Comparison of ENCODE assay signal across 35 cellular contexts in genomic region chrX:88416965-88417364, GRCh38.
"Had no signal": no experiment of that assay in that cellular context is flagged by ENCODE, and none has a peak within 500 bp of the region (broad histone marks: within the 10 kb centered on the region; RNA-seq: fewer than 3 reads in every experiment).

No MANE protein-coding gene starts in this region.

- DNase-seq: Kasumi-1, MG63, MM.1S, MV-4-11, NCI-H1048, NCI-H1092, NCI-H1092 treated with DMSO at 0.1 percent for 48 hours, NCI-H1105, NCI-H1105 treated with DMSO at 0.1 percent for 48 hours, NCI-H1417, NCI-H1417 treated with DMSO at 0.1 percent for 48 hours, NCI-H1436, NCI-H1436 treated with DMSO at 0.1 percent for 48 hours, NCI-H146, NCI-H1694, NCI-H1694 treated with DMSO at 0.1 percent for 48 hours, NCI-H187, NCI-H187 treated with DMSO at 0.1 percent for 48 hours, NCI-H1930, NCI-H2029, NCI-H2029 treated with DMSO at 0.1 percent for 48 hours, NCI-H2081, NCI-H2081 treated with DMSO at 0.1 percent for 48 hours, NCI-H2107, NCI-H2171, NCI-H2171 treated with DMSO at 0.1 percent for 48 hours, NCI-H2227 treated with DMSO at 0.1 percent for 48 hours, NCI-H226, NCI-H345, NCI-H446, NCI-H446 treated with DMSO at 0.1 percent for 48 hours, NCI-H510A, NCI-H510A treated with DMSO at 0.1 percent for 48 hours, NCI-H524, NCI-H524 treated with DMSO at 0.1 percent for 48 hours had no signal

- H3K4me3 ChIP-seq: MG63 had no signal

- H3K27me3 ChIP-seq: MG63 had no signal

- H3K36me3 ChIP-seq: MG63 had no signal

- H3K9me3 ChIP-seq: MG63 had no signal
